1 cellular context compared by ENCODE assay signal in the genomic region with DNA sequence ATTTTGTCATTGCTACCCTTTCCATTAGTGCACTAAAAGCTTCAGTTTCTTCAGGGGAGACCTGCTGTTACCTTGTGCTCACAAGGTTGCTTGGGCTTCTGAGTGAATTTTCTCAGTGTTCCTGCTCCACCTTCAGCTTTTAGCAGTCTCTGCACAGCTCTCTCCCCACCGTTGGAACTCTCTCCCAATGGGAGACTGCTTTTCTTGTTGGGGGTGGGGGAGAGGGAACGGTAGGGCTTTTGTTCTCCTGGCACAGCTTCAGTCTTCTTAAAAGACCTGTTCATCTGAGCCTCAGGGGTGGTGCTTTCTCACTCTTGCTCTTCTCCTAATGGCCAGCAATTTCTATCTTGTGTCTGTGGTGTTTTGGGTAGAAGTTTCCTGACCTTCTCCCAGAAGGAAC.
TF ChIP-seq lines count a peak whose summit lies in the region.

No MANE protein-coding gene starts in this region.

TF ChIP-seq in A549, 52 proteins besides CTCF, POLR2A, EP300 and RAD21 (continued from another document):
- no peak for TF ChIP-seq EHMT2 (IDR thresholded peaks at IDR 0.05; ENCODE audit: low read depth)
- no peak for TF ChIP-seq TP53 (CRISPR knock-in tag; IDR thresholded peaks at IDR 0.05)
- TF ChIP-seq, protein P1, sequence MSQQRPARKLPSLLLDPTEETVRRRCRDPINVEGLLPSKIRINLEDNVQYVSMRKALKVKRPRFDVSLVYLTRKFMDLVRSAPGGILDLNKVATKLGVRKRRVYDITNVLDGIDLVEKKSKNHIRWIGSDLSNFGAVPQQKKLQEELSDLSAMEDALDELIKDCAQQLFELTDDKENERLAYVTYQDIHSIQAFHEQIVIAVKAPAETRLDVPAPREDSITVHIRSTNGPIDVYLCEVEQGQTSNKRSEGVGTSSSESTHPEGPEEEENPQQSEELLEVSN (IDR thresholded peaks at IDR 0.05; ENCODE audit: borderline replicate concordance, low read depth), result no peak
- TF ChIP-seq ZSCAN20 (CRISPR knock-in tag; IDR thresholded peaks at IDR 0.05), result no peak
- no peak for TF ChIP-seq JUNB (IDR thresholded peaks at IDR 0.05)
- TF ChIP-seq MYC (IDR thresholded peaks at IDR 0.05; ENCODE audit: borderline replicate concordance, low read length), result no peak
